9 cellular contexts compared by ENCODE assay signal in the genomic region with DNA sequence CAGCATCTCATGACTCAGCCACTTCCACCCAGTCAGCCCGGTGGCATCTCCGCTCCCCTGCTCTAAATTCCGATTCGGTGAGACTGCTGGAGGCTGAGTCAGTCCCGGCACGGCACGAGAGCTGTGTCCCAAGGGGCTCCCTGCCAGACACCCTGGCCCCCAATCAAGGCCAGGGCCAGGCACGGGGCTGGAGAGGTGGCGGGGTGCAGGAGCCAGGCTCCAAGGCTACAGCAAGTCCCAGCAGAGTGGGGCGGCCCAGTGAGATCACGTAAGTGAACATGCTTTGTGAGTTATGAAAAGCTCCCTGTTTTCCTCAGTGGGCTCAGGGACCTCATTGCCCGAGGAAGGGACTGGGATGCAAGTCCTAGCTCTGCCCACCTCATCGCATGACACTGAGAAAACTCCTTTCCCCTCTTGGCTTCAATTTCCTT. TPM values are rescaled to one million over a fixed set of nuclear protein-coding genes. Genes with fewer than 3 reads are reported as not detected.
DNase-seq lines count a peak whose midpoint lies in the region; ATAC-seq, FAIRE-seq and TF ChIP-seq lines count a peak whose summit lies in the region.
"Had no signal": no experiment of that assay in that cellular context is flagged by ENCODE, and none has a peak within 500 bp of the region (broad histone marks: within the 10 kb centered on the region; RNA-seq: fewer than 3 reads in every experiment).

No MANE protein-coding gene starts in this region.

- H3K27me3 ChIP-seq in sigmoid colon: no peaks in the 10 kb centered on the region

- peaks cover 31 to 42% (median 33%) of the 10 kb centered on the region in 3 donors for H3K4me1 Mint-ChIP-seq in T-cell

- TF ChIP-seq CTCF in sigmoid colon (IDR thresholded peaks at IDR 0.05): no peak

- H3K36me3 Mint-ChIP-seq in T-cell: peaks cover 7% of the 10 kb centered on the region

- DNase-seq in glomerular visceral epithelial cell (ENCODE audit: extremely low spot score) (peak; percentile 97), sigmoid colon (peak; percentile 97), NK-92 (lab: John Stamatoyannopoulos, UW; ENCODE audit: unreplicated experiment) (no peak), GF-D8 (lab: John Stamatoyannopoulos, UW) (no peak), midbrain (lab: John Stamatoyannopoulos, UW) (no peak), T-cell (no peak)

- POLR2A ChIA-PET in T-cell (lab: Charles Lee): no interaction called here

- intact Hi-C loops in sigmoid colon (cut with DNase I): loop anchor here (2.0 to 5.0 kb wide), 2 partner anchors 15 to 59 kb away; partner anchors contain the start of genes CFL1 and FOSL1

- H3K9me3 ChIP-seq in sigmoid colon: no peaks in the 10 kb centered on the region

- H3K4me3 ChIP-seq in sigmoid colon: no peak overlapping the region

- H3K36me3 ChIP-seq in sigmoid colon: peaks cover 0 to 10% (median 0%) of the 10 kb centered on the region in 4 donors

- H3K27ac ChIP-seq in sigmoid colon: peak overlapping the region; percentile 94 to 99 (median 96)

- no peaks in the 10 kb centered on the region for H3K9me3 Mint-ChIP-seq in T-cell
- H3K9me3 Mint-ChIP-seq: memory B cell had no signal

- no peak overlapping the region for H3K4me3 Mint-ChIP-seq in T-cell

- peak; percentile 81 for ATAC-seq in SK-N-SH treated with all-trans-retinoic acid at 6 μM for 48 hours
- no peak for ATAC-seq in T-cell (replicated peaks in 1 of 4)

- H3K4me1 ChIP-seq in sigmoid colon: peaks cover 0 to 66% (median 59%) of the 10 kb centered on the region in 4 donors

- peak overlapping the region in 1 of 2 donors; percentile 64 for H3K27ac Mint-ChIP-seq in T-cell
- H3K27ac Mint-ChIP-seq: memory B cell had no signal

- CTCF ChIA-PET in T-cell (lab: Charles Lee): no interaction called here

- TF ChIP-seq EP300 in sigmoid colon (IDR thresholded peaks at IDR 0.05): peak in 2 of 4 donors; percentile 10 to 82

- no peaks in the 10 kb centered on the region for H3K27me3 Mint-ChIP-seq in T-cell

- TF ChIP-seq POLR2A in sigmoid colon (IDR thresholded peaks at IDR 0.05): no peak

- WGBS in sigmoid colon, 2 donors: 52 to 69% methylated on average over 13 of the region's 13 CpGs

- FAIRE-seq in G401.6 (lab: Jason Lieb, UNC): peak; percentile 97

TF ChIP-seq in SK-N-SH treated with all-trans-retinoic acid at 6 μM for 48 hours, 23 proteins besides CTCF, POLR2A, EP300 and RAD21:
- TF ChIP-seq, protein P1, sequence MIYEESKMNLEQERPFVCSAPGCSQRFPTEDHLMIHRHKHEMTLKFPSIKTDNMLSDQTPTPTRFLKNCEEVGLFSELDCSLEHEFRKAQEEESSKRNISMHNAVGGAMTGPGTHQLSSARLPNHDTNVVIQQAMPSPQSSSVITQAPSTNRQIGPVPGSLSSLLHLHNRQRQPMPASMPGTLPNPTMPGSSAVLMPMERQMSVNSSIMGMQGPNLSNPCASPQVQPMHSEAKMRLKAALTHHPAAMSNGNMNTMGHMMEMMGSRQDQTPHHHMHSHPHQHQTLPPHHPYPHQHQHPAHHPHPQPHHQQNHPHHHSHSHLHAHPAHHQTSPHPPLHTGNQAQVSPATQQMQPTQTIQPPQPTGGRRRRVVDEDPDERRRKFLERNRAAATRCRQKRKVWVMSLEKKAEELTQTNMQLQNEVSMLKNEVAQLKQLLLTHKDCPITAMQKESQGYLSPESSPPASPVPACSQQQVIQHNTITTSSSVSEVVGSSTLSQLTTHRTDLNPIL (CRISPR knock-in tag; IDR thresholded peaks at IDR 0.05; ENCODE audit: low read depth): 0 out of 2 replicates have a peak, but pooled peaks have one; percentile 23
- TF ChIP-seq ZFP30 (CRISPR knock-in tag; IDR thresholded peaks at IDR 0.05) (no peak; the same call in 1 of the 2 replicates), ISL1 (CRISPR knock-in tag; IDR thresholded peaks at IDR 0.05) (peak; percentile 29; the same call in 1 of the 2 replicates)
- TF ChIP-seq, protein P2, sequence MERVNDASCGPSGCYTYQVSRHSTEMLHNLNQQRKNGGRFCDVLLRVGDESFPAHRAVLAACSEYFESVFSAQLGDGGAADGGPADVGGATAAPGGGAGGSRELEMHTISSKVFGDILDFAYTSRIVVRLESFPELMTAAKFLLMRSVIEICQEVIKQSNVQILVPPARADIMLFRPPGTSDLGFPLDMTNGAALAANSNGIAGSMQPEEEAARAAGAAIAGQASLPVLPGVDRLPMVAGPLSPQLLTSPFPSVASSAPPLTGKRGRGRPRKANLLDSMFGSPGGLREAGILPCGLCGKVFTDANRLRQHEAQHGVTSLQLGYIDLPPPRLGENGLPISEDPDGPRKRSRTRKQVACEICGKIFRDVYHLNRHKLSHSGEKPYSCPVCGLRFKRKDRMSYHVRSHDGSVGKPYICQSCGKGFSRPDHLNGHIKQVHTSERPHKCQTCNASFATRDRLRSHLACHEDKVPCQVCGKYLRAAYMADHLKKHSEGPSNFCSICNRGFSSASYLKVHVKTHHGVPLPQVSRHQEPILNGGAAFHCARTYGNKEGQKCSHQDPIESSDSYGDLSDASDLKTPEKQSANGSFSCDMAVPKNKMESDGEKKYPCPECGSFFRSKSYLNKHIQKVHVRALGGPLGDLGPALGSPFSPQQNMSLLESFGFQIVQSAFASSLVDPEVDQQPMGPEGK (CRISPR knock-in tag; IDR thresholded peaks at IDR 0.05; ENCODE audit: borderline replicate concordance): peak; percentile 41; the same call in 1 of the 2 replicates

RNA-seq across cellular contexts. Expression of gene C11orf68, which starts 3.0 kb away (rescaled TPM):
- 10 to 100 TPM; 22.1 to 36.3 (median 23.9) TPM for total RNA-seq in sigmoid colon
- 10 to 100 TPM; 23.4 to 26.1 (median 24.0) TPM for polyA plus RNA-seq in sigmoid colon
- 10 to 100 TPM; 20.5 to 66.7 (median 63.3) TPM for total RNA-seq in T-cell

RNA-seq across cellular contexts. Expression of gene DRAP1, which starts 3.4 kb away (rescaled TPM):
- total RNA-seq in sigmoid colon (100 to 1,000 TPM in 1 of 4 donors, 10 to 100 TPM in 3; 58.9 to 115 (median 79.2) TPM), T-cell (100 to 1,000 TPM in 3 of 5 donors, 10 to 100 TPM in 2; 56.3 to 122 (median 107) TPM)
- polyA plus RNA-seq in sigmoid colon: 10 to 100 TPM; 61.5 to 87.1 (median 77.5) TPM

RNA-seq across cellular contexts. Expression of gene FOSL1, which starts 15.6 kb away (rescaled TPM):
- total RNA-seq in sigmoid colon: 10 to 100 TPM in 1 of 4 donors, 1 to 10 TPM in 1, under 1 TPM in 1, not detected in 1; 0.36 to 12.4 (median 2.8) TPM
- polyA plus RNA-seq in sigmoid colon: 1 to 10 TPM; 1.6 to 3.6 (median 2.9) TPM
- 1 to 10 TPM in 2 of 5 donors, under 1 TPM in 3; 0.49 to 1.6 (median 0.65) TPM for total RNA-seq in T-cell

RNA-seq across cellular contexts. Expression of gene CCDC85B, which starts 25.4 kb away (rescaled TPM):
- total RNA-seq in sigmoid colon (10 to 100 TPM; 57.1 to 73.6 (median 67.6) TPM), T-cell (10 to 100 TPM; 20.3 to 39.0 (median 37.4) TPM)
- 10 to 100 TPM in 2 of 3 donors, 1 to 10 TPM in 1; 4.2 to 31.6 (median 13.2) TPM for polyA plus RNA-seq in sigmoid colon

RNA-seq across cellular contexts. Expression of gene FIBP, which starts 27.6 kb away (rescaled TPM):
- 10 to 100 TPM; 37.5 to 60.7 (median 48.6) TPM for total RNA-seq in sigmoid colon
- polyA plus RNA-seq in sigmoid colon: 10 to 100 TPM; 54.4 to 66.1 (median 58.3) TPM
- total RNA-seq in T-cell: 10 to 100 TPM; 30.2 to 47.1 (median 39.2) TPM

Comparison
In these comparisons a context has a peak if more than half of its experiments do, and no peak if none do; other contexts are left out.
1. DNase-seq: peak in glomerular visceral epithelial cell (single experiment) and sigmoid colon (single experiment); none in NK-92 (single experiment), GF-D8 (single experiment), midbrain (single experiment) and T-cell (0 of 34).